13 cellular contexts compared by ENCODE assay signal in genomic region chr1:198680174-198680871, GRCh38. TPM values are rescaled to one million over a fixed set of nuclear protein-coding genes. Genes with fewer than 3 reads are reported as not detected.
A peak's percentile ranks its signal among the peaks of the same experiment; 100 is the strongest.
DNase-seq lines count a peak whose midpoint lies in the region; ATAC-seq and TF ChIP-seq lines count a peak whose summit lies in the region.
"Had no signal": no experiment of that assay in that cellular context is flagged by ENCODE, and none has a peak within 500 bp of the region (broad histone marks: within the 10 kb centered on the region; RNA-seq: fewer than 3 reads in every experiment).

No MANE protein-coding gene starts in this region.

- peaks cover 5 to 56% (median 11%) of the 10 kb centered on the region in 3 donors for H3K36me3 Mint-ChIP-seq in CD8-positive, alpha-beta memory T cell
- H3K36me3 Mint-ChIP-seq in activated T-helper 2 cell treated with anti-CD3 and anti-CD28 coated beads, Interferon-gamma antibody, Interleukin-2, Interleukin-4, amounts not matched to agents 10 μg/mL and 5 μg/mL and 100 μg/mL, durations not matched to agents 14 hours and 24 hours and 36 hours (ENCODE audit: low read depth): peaks cover 52% of the 10 kb centered on the region

- peak overlapping the region; percentile 85 to 100 (median 98) for H3K27ac Mint-ChIP-seq in CD8-positive, alpha-beta memory T cell
- peak overlapping the region; percentile 86 for H3K27ac Mint-ChIP-seq in activated T-helper 2 cell treated with anti-CD3 and anti-CD28 coated beads, Interferon-gamma antibody, Interleukin-2, Interleukin-4, amounts not matched to agents 10 μg/mL and 5 μg/mL and 100 μg/mL, durations not matched to agents 14 hours and 24 hours and 36 hours

- H3K9me3 Mint-ChIP-seq in CD8-positive, alpha-beta memory T cell: no peaks in the 10 kb centered on the region
- no peaks in the 10 kb centered on the region for H3K9me3 Mint-ChIP-seq in activated T-helper 2 cell treated with anti-CD3 and anti-CD28 coated beads, Interferon-gamma antibody, Interleukin-2, Interleukin-4, amounts not matched to agents 10 μg/mL and 5 μg/mL and 100 μg/mL, durations not matched to agents 14 hours and 24 hours and 36 hours

- H3K4me3 Mint-ChIP-seq in CD8-positive, alpha-beta memory T cell: peak overlapping the region; percentile 68 to 94 (median 78)
- peak overlapping the region; percentile 72 for H3K4me3 Mint-ChIP-seq in activated T-helper 2 cell treated with anti-CD3 and anti-CD28 coated beads, Interferon-gamma antibody, Interleukin-2, Interleukin-4, amounts not matched to agents 10 μg/mL and 5 μg/mL and 100 μg/mL, durations not matched to agents 14 hours and 24 hours and 36 hours (ENCODE audit: low read depth)

- peaks cover 84 to 100% (median 94%) of the 10 kb centered on the region in 3 donors for H3K4me1 Mint-ChIP-seq in CD8-positive, alpha-beta memory T cell
- H3K4me1 Mint-ChIP-seq in activated T-helper 2 cell treated with anti-CD3 and anti-CD28 coated beads, Interferon-gamma antibody, Interleukin-2, Interleukin-4, amounts not matched to agents 10 μg/mL and 5 μg/mL and 100 μg/mL, durations not matched to agents 14 hours and 24 hours and 36 hours (ENCODE audit: low read depth): peaks cover 80% of the 10 kb centered on the region

- ATAC-seq in HG03159 (IDR thresholded peaks at IDR 0.05; ENCODE audit: unreplicated experiment): no peak
- ATAC-seq: left cardiac atrium had no signal

- H3K27ac ChIP-seq in CD8-positive, alpha-beta memory T cell (ENCODE audit: low read depth, low read length): peak overlapping the region; percentile 85
- peak overlapping the region; percentile 97 for H3K27ac ChIP-seq in neutrophil

- peaks cover 0 to 10% of the 10 kb centered on the region in 2 donors for H3K27me3 Mint-ChIP-seq in CD8-positive, alpha-beta memory T cell
- no peaks in the 10 kb centered on the region for H3K27me3 Mint-ChIP-seq in activated T-helper 2 cell treated with anti-CD3 and anti-CD28 coated beads, Interferon-gamma antibody, Interleukin-2, Interleukin-4, amounts not matched to agents 10 μg/mL and 5 μg/mL and 100 μg/mL, durations not matched to agents 14 hours and 24 hours and 36 hours (ENCODE audit: low read depth)

- H3K9me2 ChIP-seq in Loucy (replicated peaks; ENCODE audit: low read depth, low read length): no peaks in the 10 kb centered on the region

- H3K4me3 ChIP-seq in CD8-positive, alpha-beta memory T cell (ENCODE audit: low read length): peak overlapping the region; percentile 48
- peak overlapping the region; percentile 68 for H3K4me3 ChIP-seq in Loucy (ENCODE audit: low read length, poor library complexity, severe bottlenecking)
- H3K4me3 ChIP-seq in neutrophil (ENCODE audit: low read depth in 1 of 2, low read length in 1 of 2): peak overlapping the region; percentile 18 to 45

- no peaks in the 10 kb centered on the region for H3K27me3 ChIP-seq in CD8-positive, alpha-beta memory T cell (ENCODE audit: insufficient read depth, low read length, poor library complexity, severe bottlenecking)
- H3K27me3 ChIP-seq in Loucy (ENCODE audit: insufficient read depth, low read length, poor library complexity, severe bottlenecking) (no peaks in the 10 kb centered on the region), neutrophil (no peaks in the 10 kb centered on the region)

- TF ChIP-seq CTCF in Loucy (conservative IDR thresholded peaks at IDR 0.05; ENCODE audit: low read length): no peak
- no peak for TF ChIP-seq CTCF in neutrophil (IDR thresholded peaks at IDR 0.05)

- peak overlapping the region; percentile 92 for H3K4me2 ChIP-seq in Loucy (ENCODE audit: low read depth, low read length, poor library complexity, severe bottlenecking)

- peaks cover 96% of the 10 kb centered on the region for H3K4me1 ChIP-seq in CD8-positive, alpha-beta memory T cell (ENCODE audit: insufficient read depth, low read length)
- H3K4me1 ChIP-seq in Loucy (ENCODE audit: insufficient read depth, low read length, poor library complexity, severe bottlenecking): peaks cover 95% of the 10 kb centered on the region
- H3K4me1 ChIP-seq in neutrophil (ENCODE audit: control insufficient read depth in 1 of 2, insufficient read depth in 1 of 2, low read depth in 1 of 2, low read length in 1 of 2): peaks cover 99% of the 10 kb centered on the region in 2 experiments

- peaks cover 46% of the 10 kb centered on the region for H3F3A ChIP-seq in Loucy (ENCODE audit: low read depth)

- intact Hi-C loops in activated T-helper 2 cell treated with anti-CD3 and anti-CD28 coated beads, Interferon-gamma antibody, Interleukin-2, Interleukin-4, amounts not matched to agents 10 μg/mL and 5 μg/mL and 100 μg/mL, durations not matched to agents 14 hours and 24 hours and 36 hours (cut with micrococcal nuclease): loop anchor here (5.0 to 10.0 kb wide), 6 partner anchors 252 to 766 kb away; partner anchors contain the start of genes LHX9 and NEK7

- peaks cover 4% of the 10 kb centered on the region for H3K36me3 ChIP-seq in CD8-positive, alpha-beta memory T cell (ENCODE audit: insufficient read depth, low read length)
- peaks cover 34% of the 10 kb centered on the region; the same call in 1 of the 2 replicates for H3K36me3 ChIP-seq in Loucy (ENCODE audit: insufficient read depth, low read length)
- H3K36me3 ChIP-seq in neutrophil: peaks cover 9% of the 10 kb centered on the region

- CTCF ChIA-PET in CD8-positive, alpha-beta memory T cell (lab: Charles Lee): interaction anchor here (1.6 to 8.9 kb wide), 4 partner anchors 8 to 59 kb away, joined by 6 to 58 read pairs (median 8); no protein-coding TSS in a partner anchor

- DNase-seq in CD8-positive, alpha-beta memory T cell: peak in 2 of 5 donors; percentile 35 to 57
- DNase-seq in activated T-helper 2 cell treated with anti-CD3 and anti-CD28 coated beads, Interferon-gamma antibody, Interleukin-2, Interleukin-4, amounts not matched to agents 10 μg/mL and 5 μg/mL and 100 μg/mL, durations not matched to agents 14 hours and 24 hours and 36 hours (ENCODE audit: low spot score): no peak
- DNase-seq in NCI-H524 (lab: John Stamatoyannopoulos, UW): no peak
- DNase-seq in nucleus accumbens (lab: John Stamatoyannopoulos, UW): no peak
- no peak for DNase-seq in NCI-H345 (lab: John Stamatoyannopoulos, UW)
- DNase-seq: left cardiac atrium, NCI-H2171 treated with DMSO at 0.1 percent for 48 hours, SHP77 had no signal

- peak overlapping the region; percentile 70 for H3K9ac ChIP-seq in Loucy (ENCODE audit: low read depth, low read length, poor library complexity, severe bottlenecking)

- peaks cover 89% of the 10 kb centered on the region for H3K79me2 ChIP-seq in Loucy (ENCODE audit: insufficient read depth, low read length)

- peaks cover 23% of the 10 kb centered on the region for H4K20me1 ChIP-seq in Loucy (ENCODE audit: insufficient read depth, low read length, poor library complexity, severe bottlenecking)

- H2AFZ ChIP-seq in Loucy (ENCODE audit: low read length): no peak overlapping the region

- POLR2A ChIA-PET in CD8-positive, alpha-beta memory T cell (lab: Charles Lee): interaction anchor here (1.2 to 5.8 kb wide), 6 partner anchors 9 to 61 kb away, joined by 3 to 46 read pairs (median 13); no protein-coding TSS in a partner anchor

- H3K9me3 ChIP-seq in CD8-positive, alpha-beta memory T cell (ENCODE audit: low read length): no peaks in the 10 kb centered on the region
- H3K9me3 ChIP-seq in Loucy (ENCODE audit: insufficient read depth, low read depth, low read length): no peaks in the 10 kb centered on the region
- H3K9me3 ChIP-seq in neutrophil: no peaks in the 10 kb centered on the region

RNA-seq across cellular contexts. Expression of gene PTPRC, which starts 41.5 kb away (rescaled TPM):
- total RNA-seq in CD8-positive, alpha-beta memory T cell: 100 to 1,000 TPM; 311 to 319 TPM
- 1,381 TPM for polyA plus RNA-seq in CD8-positive, alpha-beta memory T cell
- total RNA-seq in activated T-helper 2 cell treated with anti-CD3 and anti-CD28 coated beads, Interferon-gamma antibody, Interleukin-2, Interleukin-4, amounts not matched to agents 10 μg/mL and 5 μg/mL and 100 μg/mL, durations not matched to agents 14 hours and 24 hours and 36 hours: 321 and 333 TPM in 2 replicates
- total RNA-seq: chondrocyte, renal cortical epithelial cell had no signal
